8 cellular contexts compared by ENCODE assay signal in genomic region chr9:83062653-83063527, GRCh38. TPM values are rescaled to one million over a fixed set of nuclear protein-coding genes. Genes with fewer than 3 reads are reported as not detected.
DNase-seq lines count a peak whose midpoint lies in the region; ATAC-seq lines count a peak whose summit lies in the region.

Gene RASEF (minus strand): TSS chr9:83063142. CDS start chr9:83062867, 275 bp downstream.

- H3K27me3 Mint-ChIP-seq in stimulated activated memory B cell treated with anti-CD40 and anti-IgM and Interleukin-4, amounts not matched to agents 10 μg/mL and 1 μg/mL and 100 μg/mL, for 72 hours, result peaks cover 47% of the 10 kb centered on the region
- peaks cover 13 to 30% of the 10 kb centered on the region in 2 donors for H3K27me3 Mint-ChIP-seq in effector memory CD8-positive, alpha-beta T cell

- H3K27ac Mint-ChIP-seq in stimulated activated memory B cell treated with anti-CD40 and anti-IgM and Interleukin-4, amounts not matched to agents 10 μg/mL and 1 μg/mL and 100 μg/mL, for 72 hours, result no peak within 1 kb of the TSS
- no peak within 1 kb of the TSS for H3K27ac Mint-ChIP-seq in effector memory CD8-positive, alpha-beta T cell

- H3K4me3 ChIP-seq in SJCRH30 (peak within 1 kb of the TSS; percentile 69), iPS DF 6.9 (ENCODE audit: low read length) (peak within 1 kb of the TSS; percentile 43; the same call in 1 of the 2 replicates)

- no peaks in the 10 kb centered on the region for H3K4me1 Mint-ChIP-seq in stimulated activated memory B cell treated with anti-CD40 and anti-IgM and Interleukin-4, amounts not matched to agents 10 μg/mL and 1 μg/mL and 100 μg/mL, for 72 hours
- H3K4me1 Mint-ChIP-seq in effector memory CD8-positive, alpha-beta T cell (ENCODE audit: low read depth in 2 of 2), result no peaks in the 10 kb centered on the region

- H3K4me3 Mint-ChIP-seq in stimulated activated memory B cell treated with anti-CD40 and anti-IgM and Interleukin-4, amounts not matched to agents 10 μg/mL and 1 μg/mL and 100 μg/mL, for 72 hours, result peak within 1 kb of the TSS; percentile 24
- H3K4me3 Mint-ChIP-seq in effector memory CD8-positive, alpha-beta T cell, result no peak within 1 kb of the TSS

- H3K36me3 Mint-ChIP-seq in stimulated activated memory B cell treated with anti-CD40 and anti-IgM and Interleukin-4, amounts not matched to agents 10 μg/mL and 1 μg/mL and 100 μg/mL, for 72 hours, result no peaks in the 10 kb centered on the region
- peaks cover 3% of the 10 kb centered on the region for H3K36me3 Mint-ChIP-seq in effector memory CD8-positive, alpha-beta T cell (ENCODE audit: insufficient read depth)

- no peaks in the 10 kb centered on the region for H3K9me3 Mint-ChIP-seq in stimulated activated memory B cell treated with anti-CD40 and anti-IgM and Interleukin-4, amounts not matched to agents 10 μg/mL and 1 μg/mL and 100 μg/mL, for 72 hours
- H3K9me3 Mint-ChIP-seq in effector memory CD8-positive, alpha-beta T cell, result peaks cover 4 to 12% of the 10 kb centered on the region in 2 donors

- ATAC-seq in stimulated activated memory B cell treated with anti-CD40 and anti-IgM and Interleukin-4, amounts not matched to agents 10 μg/mL and 1 μg/mL and 100 μg/mL, for 72 hours, result no peak
- no peak for ATAC-seq in effector memory CD8-positive, alpha-beta T cell (replicated peaks)

- H3K9me3 ChIP-seq in SJCRH30 (replicated peaks) (no peaks in the 10 kb centered on the region), iPS DF 6.9 (ENCODE audit: control insufficient read depth, insufficient read depth, low read length) (no peaks in the 10 kb centered on the region)

- H3K27ac ChIP-seq in SJCRH30 (peak within 1 kb of the TSS; percentile 76), iPS DF 6.9 (ENCODE audit: low read length) (no peak within 1 kb of the TSS)

- H3K36me3 ChIP-seq in SJCRH30 (no peaks in the 10 kb centered on the region), iPS DF 6.9 (ENCODE audit: control insufficient read depth, insufficient read depth, low read length) (no peaks in the 10 kb centered on the region)

- H3K4me1 ChIP-seq in SJCRH30 (peaks cover 10% of the 10 kb centered on the region), iPS DF 6.9 (ENCODE audit: control insufficient read depth, insufficient read depth, low read length) (no peaks in the 10 kb centered on the region)

- no peaks in the 10 kb centered on the region for H3K27me3 ChIP-seq in SJCRH30
- peaks cover 8% of the 10 kb centered on the region; the same call in 1 of the 2 replicates for H3K27me3 ChIP-seq in iPS DF 6.9 (ENCODE audit: control insufficient read depth, insufficient read depth, low read length)

- DNase-seq in NCI-H82 (lab: John Stamatoyannopoulos, UW) (peak; percentile 41), NCI-H82 treated with DMSO at 0.1 percent for 48 hours (lab: John Stamatoyannopoulos, UW; ENCODE audit: unreplicated experiment) (no peak), SJCRH30 (peak; percentile 71 to 78), iPS DF 6.9 (ENCODE audit: low read depth, low spot score) (peak; percentile 29), mesenteric fat pad (ENCODE audit: low spot score) (no peak), activated gamma-delta T cell treated with Interleukin-2 at 50 U/mL for 16 hours (no peak)
- DNase-seq in effector memory CD8-positive, alpha-beta T cell, result no peak

- no CpG with 5 or more reads among the region's 98 CpGs for WGBS in iPS DF 6.9 (ENCODE audit: insufficient coverage, insufficient read length)

RNA-seq across cellular contexts. Expression of gene RASEF, which starts in this region (rescaled TPM):
- total RNA-seq in SJCRH30 (2014; rRNA removed; shearing (Covaris generic)), result 10.5 and 12.6 TPM in 2 replicates
- total RNA-seq in mesenteric fat pad, result 0.06 TPM

Comparison
In these comparisons a context has a peak if more than half of its experiments do, and no peak if none do; other contexts are left out.
1. RNA of gene RASEF (total RNA-seq): 10.5 to 12.6 TPM in SJCRH30; 0.06 TPM in mesenteric fat pad (single experiment); every median in the first group is over 10 times any median in the second.
2. DNase-seq: peak in NCI-H82 (single experiment), SJCRH30 (2 of 2) and iPS DF 6.9 (single experiment); none in NCI-H82 treated with DMSO at 0.1 percent for 48 hours (single experiment), mesenteric fat pad (single experiment), effector memory CD8-positive, alpha-beta T cell (0 of 3) and activated gamma-delta T cell treated with Interleukin-2 at 50 U/mL for 16 hours (single experiment).